Comparison of ENCODE assay signal across 8 cellular contexts in the genomic region with DNA sequence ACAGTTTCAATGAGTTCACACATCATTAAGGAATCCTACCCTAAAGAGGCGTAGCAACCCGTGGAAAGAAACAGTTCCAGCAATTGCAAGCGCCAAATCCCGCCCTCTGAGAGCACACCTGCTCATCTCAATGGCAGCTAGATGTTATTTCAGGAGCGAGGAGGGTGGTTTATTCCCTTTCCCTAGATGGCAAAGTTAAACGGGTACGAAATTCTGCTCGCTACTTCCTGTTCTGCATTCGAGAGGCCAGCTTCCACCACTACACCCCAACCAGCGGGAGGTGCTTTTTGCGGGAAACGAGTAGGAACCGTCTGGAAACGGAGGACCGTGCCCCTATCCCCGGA. TPM values are rescaled to one million over a fixed set of nuclear protein-coding genes. Genes with fewer than 3 reads are reported as not detected.
DNase-seq lines count a peak whose midpoint lies in the region; ATAC-seq, FAIRE-seq and TF ChIP-seq lines count a peak whose summit lies in the region.

No MANE protein-coding gene starts in this region.

- H3K36me3 Mint-ChIP-seq in T-helper 2 cell treated with Interferon-gamma antibody and Interleukin-4, amounts not matched to agents 5 μg/mL and 100 μg/mL, for 36 hours (ENCODE audit: low read depth), result peaks cover 36% of the 10 kb centered on the region
- H3K36me3 Mint-ChIP-seq in naive thymus-derived CD8-positive, alpha-beta T cell, result peaks cover 0 to 19% (median 4%) of the 10 kb centered on the region in 3 donors

- no peak for TF ChIP-seq POLR2A in NB4 (IDR thresholded peaks at IDR 0.05; ENCODE audit: extremely low read depth, insufficient read length)

- H3K9me2 ChIP-seq in GM23248 (ENCODE audit: insufficient read depth), result no peaks in the 10 kb centered on the region

- H3K4me3 Mint-ChIP-seq in T-helper 2 cell treated with Interferon-gamma antibody and Interleukin-4, amounts not matched to agents 5 μg/mL and 100 μg/mL, for 36 hours, result peak overlapping the region; percentile 97
- peak overlapping the region; percentile 94 to 99 (median 96) for H3K4me3 Mint-ChIP-seq in naive thymus-derived CD8-positive, alpha-beta T cell

- peak; percentile 85 for DNase-seq in GM23248
- no peak for DNase-seq in NB4 (ENCODE audit: low read depth)
- no peak for DNase-seq in T-helper 2 cell treated with Interferon-gamma antibody and Interleukin-4, amounts not matched to agents 5 μg/mL and 100 μg/mL, for 36 hours (ENCODE audit: low spot score)
- no peak for DNase-seq in epithelial cell of proximal tubule (ENCODE audit: low read depth)
- peak in 3 of 10 donors; percentile 6 to 18 (median 11) for DNase-seq in naive thymus-derived CD8-positive, alpha-beta T cell
- no peak for DNase-seq in GM19240 (ENCODE audit: insufficient read length, low spot score)
- no peak for DNase-seq in GM19238 (ENCODE audit: insufficient read length, low spot score)

- POLR2A ChIA-PET in naive thymus-derived CD8-positive, alpha-beta T cell (lab: Charles Lee), result interaction anchor here (0.7 to 4.8 kb wide), 9 partner anchors 26 to 507 kb away, joined by 3 to 48 read pairs (median 4); a partner anchor contains a TSS

- H3K9me3 Mint-ChIP-seq in T-helper 2 cell treated with Interferon-gamma antibody and Interleukin-4, amounts not matched to agents 5 μg/mL and 100 μg/mL, for 36 hours, result peaks cover 7% of the 10 kb centered on the region
- H3K9me3 Mint-ChIP-seq in naive thymus-derived CD8-positive, alpha-beta T cell, result peaks cover 0 to 2% (median 0%) of the 10 kb centered on the region in 9 donors

- in situ Hi-C loops in GM23248 (cut with MboI), result no loop called here

- 0 to 1% methylated on average over 16 of the region's 16 CpGs for WGBS in GM23248 (ENCODE audit: low coverage in 1 of 2, low lambda C conversion rate in 2 of 2, missing lambda C conversion rate in 2 of 2), 2 experiments

- peaks cover 4% of the 10 kb centered on the region for H3K27me3 Mint-ChIP-seq in T-helper 2 cell treated with Interferon-gamma antibody and Interleukin-4, amounts not matched to agents 5 μg/mL and 100 μg/mL, for 36 hours (ENCODE audit: low read depth)
- peaks cover 0 to 3% (median 0%) of the 10 kb centered on the region in 5 donors for H3K27me3 Mint-ChIP-seq in naive thymus-derived CD8-positive, alpha-beta T cell

- H3F3A ChIP-seq in GM23248 (ENCODE audit: insufficient read depth), result peaks cover 34% of the 10 kb centered on the region

- peak overlapping the region; percentile 79 for H3K4me2 ChIP-seq in GM23248 (ENCODE audit: unreplicated experiment)

- peaks cover 27% of the 10 kb centered on the region for H3K4me1 Mint-ChIP-seq in T-helper 2 cell treated with Interferon-gamma antibody and Interleukin-4, amounts not matched to agents 5 μg/mL and 100 μg/mL, for 36 hours (ENCODE audit: low read depth)
- peaks cover 16 to 47% (median 40%) of the 10 kb centered on the region in 4 donors for H3K4me1 Mint-ChIP-seq in naive thymus-derived CD8-positive, alpha-beta T cell

- H3K4me3 ChIP-seq in GM23248 (peak overlapping the region; percentile 86), NB4 (ENCODE audit: low read depth, low read length) (peak overlapping the region; percentile 95), epithelial cell of proximal tubule (ENCODE audit: low read depth, low read length) (peak overlapping the region; percentile 98)

- ATAC-seq in naive thymus-derived CD8-positive, alpha-beta T cell, result peak; percentile 1 to 3

- peak overlapping the region; percentile 98 for H3K27ac Mint-ChIP-seq in T-helper 2 cell treated with Interferon-gamma antibody and Interleukin-4, amounts not matched to agents 5 μg/mL and 100 μg/mL, for 36 hours
- H3K27ac Mint-ChIP-seq in naive thymus-derived CD8-positive, alpha-beta T cell, result peak overlapping the region; percentile 92 to 99 (median 97)

- H4K20me1 ChIP-seq in GM23248 (ENCODE audit: insufficient read depth), result no peaks in the 10 kb centered on the region

- H3K9ac ChIP-seq in GM23248, result peak overlapping the region; percentile 87

- no peaks in the 10 kb centered on the region for H3K27me3 ChIP-seq in GM23248 (replicated peaks; ENCODE audit: insufficient read depth)

- H3K79me2 ChIP-seq in GM23248 (ENCODE audit: insufficient read depth), result peaks cover 49% of the 10 kb centered on the region

- peak; percentile 69 for FAIRE-seq in G401.6 (lab: Jason Lieb, UNC)

- TF ChIP-seq CTCF in NB4 (IDR thresholded peaks at IDR 0.05; ENCODE audit: low read depth, low read length) (no peak), epithelial cell of proximal tubule (conservative IDR thresholded peaks at IDR 0.05; ENCODE audit: low read depth, low read length) (no peak)

- peak overlapping the region; percentile 79 for H3K27ac ChIP-seq in GM23248

- H3K9me3 ChIP-seq in GM23248 (ENCODE audit: low read depth), result no peaks in the 10 kb centered on the region

- H3K4me1 ChIP-seq in GM23248 (ENCODE audit: insufficient read depth), result peaks cover 26% of the 10 kb centered on the region

- H3K36me3 ChIP-seq in GM23248 (ENCODE audit: low read depth), result peaks cover 6% of the 10 kb centered on the region

- H2AFZ ChIP-seq in GM23248, result peak overlapping the region; percentile 94

RNA-seq across cellular contexts. Expression of a gene that starts 0.6 kb away (rescaled TPM):
- 61.2 and 72.3 TPM in 2 replicates for total RNA-seq in GM23248 (2014; rRNA removed; shearing (Covaris generic))
- 202 and 206 TPM in 2 replicates for polyA plus RNA-seq in GM23248 (2016; fragmentation: Nextera tagmentation; extraction: Ambion mirVana)
- 90.1 and 158 TPM in 2 replicates for total RNA-seq in epithelial cell of proximal tubule
- total RNA-seq in naive thymus-derived CD8-positive, alpha-beta T cell, result 100 to 1,000 TPM; 126 to 130 TPM
- polyA plus RNA-seq in naive thymus-derived CD8-positive, alpha-beta T cell, result 100 to 1,000 TPM; 128 to 167 (median 167) TPM

RNA-seq across cellular contexts. Expression of a gene that starts 0.8 kb away (rescaled TPM):
- total RNA-seq in GM23248 (2014; rRNA removed; shearing (Covaris generic)), result 0.13 and 0.97 TPM in 2 replicates
- 0.19 and 0.22 TPM in 2 replicates for polyA plus RNA-seq in GM23248 (2016; fragmentation: Nextera tagmentation; extraction: Ambion mirVana)
- total RNA-seq in epithelial cell of proximal tubule, result 0.22 TPM in 1 of 2 replicates, not detected in the other
- 1 to 10 TPM; 2.7 to 3.8 TPM for total RNA-seq in naive thymus-derived CD8-positive, alpha-beta T cell
- polyA plus RNA-seq in naive thymus-derived CD8-positive, alpha-beta T cell, result 1 to 10 TPM in 2 of 3 donors, under 1 TPM in 1; 0.89 to 1.3 (median 1.0) TPM

RNA-seq across cellular contexts. Expression of a gene that starts 32.7 kb away (rescaled TPM):
- 11.5 and 18.1 TPM in 2 replicates for total RNA-seq in GM23248 (2014; rRNA removed; shearing (Covaris generic))
- polyA plus RNA-seq in GM23248 (2016; fragmentation: Nextera tagmentation; extraction: Ambion mirVana), result 25.2 and 25.8 TPM in 2 replicates
- 20.4 and 27.7 TPM in 2 replicates for total RNA-seq in epithelial cell of proximal tubule
- 10 to 100 TPM; 21.6 to 22.3 TPM for total RNA-seq in naive thymus-derived CD8-positive, alpha-beta T cell
- 10 to 100 TPM in 2 of 3 donors, 1 to 10 TPM in 1; 9.3 to 15.4 (median 11.1) TPM for polyA plus RNA-seq in naive thymus-derived CD8-positive, alpha-beta T cell

RNA-seq across cellular contexts. Expression of a gene that starts 33.3 kb away (rescaled TPM):
- 18.4 and 33.4 TPM in 2 replicates for total RNA-seq in GM23248 (2014; rRNA removed; shearing (Covaris generic))
- 43.5 and 47.4 TPM in 2 replicates for polyA plus RNA-seq in GM23248 (2016; fragmentation: Nextera tagmentation; extraction: Ambion mirVana)
- 27.7 and 36.0 TPM in 2 replicates for total RNA-seq in epithelial cell of proximal tubule
- 10 to 100 TPM; 13.5 to 14.0 TPM for total RNA-seq in naive thymus-derived CD8-positive, alpha-beta T cell
- polyA plus RNA-seq in naive thymus-derived CD8-positive, alpha-beta T cell, result 10 to 100 TPM; 33.7 to 35.8 (median 34.4) TPM

RNA-seq across cellular contexts. Expression of a gene that starts 51.2 kb away (rescaled TPM):
- total RNA-seq in GM23248 (2014; rRNA removed; shearing (Covaris generic)), result 552 and 686 TPM in 2 replicates
- 503 and 511 TPM in 2 replicates for polyA plus RNA-seq in GM23248 (2016; fragmentation: Nextera tagmentation; extraction: Ambion mirVana)
- 972 and 1,336 TPM in 2 replicates for total RNA-seq in epithelial cell of proximal tubule
- total RNA-seq in naive thymus-derived CD8-positive, alpha-beta T cell, result 100 to 1,000 TPM; 213 to 243 TPM
- 100 to 1,000 TPM; 691 to 810 (median 733) TPM for polyA plus RNA-seq in naive thymus-derived CD8-positive, alpha-beta T cell
